Comparison of ENCODE assay signal across 6 cellular contexts in genomic region chr15:39417351-39417750, GRCh38.
"Had no signal": no experiment of that assay in that cellular context is flagged by ENCODE, and none has a peak within 500 bp of the region (broad histone marks: within the 10 kb centered on the region; RNA-seq: fewer than 3 reads in every experiment).

No MANE protein-coding gene starts in this region.

- H3K4me2 ChIP-seq: GM23338 had no signal

- ATAC-seq: GM23338, K562 had no signal

- H2AFZ ChIP-seq: GM23338 had no signal

- DNase-seq: H9, HCEC 1CT, HFFc6, IMR-90 had no signal

- H3K4me3 ChIP-seq: GM23338, K562 had no signal
